Comparison of ENCODE assay signal across 19 cellular contexts in the genomic region with DNA sequence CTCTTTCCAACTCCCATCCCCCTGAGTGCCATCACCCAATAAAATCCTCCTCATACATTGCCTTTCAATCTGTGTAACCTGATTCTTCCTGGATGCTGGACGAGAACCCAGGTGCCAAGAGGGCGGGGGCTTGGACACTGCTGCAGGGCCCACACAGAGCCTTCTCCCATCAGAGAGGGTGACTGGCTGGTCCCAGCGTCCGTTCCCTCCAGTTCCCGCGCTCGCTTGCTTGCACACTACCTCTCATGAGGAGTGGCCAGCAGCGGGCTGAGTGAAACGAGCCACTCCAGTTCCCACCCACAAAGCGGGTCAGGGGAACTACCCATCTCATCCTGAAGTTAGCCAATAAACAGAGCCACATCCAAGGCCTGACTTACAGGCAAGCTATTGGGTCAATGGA.
"Had no signal": no experiment of that assay in that cellular context is flagged by ENCODE, and none has a peak within 500 bp of the region (broad histone marks: within the 10 kb centered on the region; RNA-seq: fewer than 3 reads in every experiment).

No MANE protein-coding gene starts in this region.

- H3K27ac ChIP-seq: colonic mucosa, epithelial cell of prostate, foreskin keratinocyte, gastroesophageal sphincter, heart right ventricle, left lung, lower lobe of right lung had no signal

- H3K36me3 ChIP-seq: colonic mucosa, gastroesophageal sphincter, heart right ventricle, left lung, lower lobe of right lung had no signal

- DNase-seq: colonic mucosa; cortex of kidney; effector CD8-positive, alpha-beta T cell; effector memory CD8-positive, alpha-beta T cell; endodermal cell; erythroblast; foreskin keratinocyte; heart right ventricle; hippocampal formation; left cardiac atrium; left ventricle myocardium superior; lower lobe of right lung; mesenchymal stem cell; mucosa of descending colon; naive B cell had no signal

- H3K27me3 ChIP-seq: colonic mucosa, foreskin keratinocyte, gastroesophageal sphincter, heart right ventricle, left lung had no signal

- H3K4me1 ChIP-seq: colonic mucosa, foreskin keratinocyte, gastroesophageal sphincter, heart right ventricle, left lung, lower lobe of right lung had no signal

- H3K9me3 ChIP-seq: colonic mucosa, heart right ventricle, lower lobe of right lung had no signal

- ATAC-seq: effector memory CD8-positive, alpha-beta T cell; esophagus mucosa; foreskin keratinocyte; gastroesophageal sphincter; heart right ventricle; left cardiac atrium; left lung; left ventricle myocardium superior; lower lobe of right lung; mucosa of descending colon had no signal

- H3K4me3 ChIP-seq: colonic mucosa, gastroesophageal sphincter, heart right ventricle, left lung, lower lobe of right lung, mucosa of descending colon had no signal
